In genomic region chr12:106620588-106620987, GRCh38 we compare ENCODE assay signal across 12 cellular contexts. TPM values are rescaled to one million over a fixed set of nuclear protein-coding genes. Genes with fewer than 3 reads are reported as not detected.
"Had no signal": no experiment of that assay in that cellular context is flagged by ENCODE, and none has a peak within 500 bp of the region (broad histone marks: within the 10 kb centered on the region; RNA-seq: fewer than 3 reads in every experiment).

No MANE protein-coding gene starts in this region.

RNA-seq across cellular contexts. Expression of gene RFX4, which starts 37.8 kb away (rescaled TPM):
- total RNA-seq: OCI-LY7; PC-3; PC-9; Peyer's patch; Right ventricle myocardium inferior; Right ventricle myocardium superior; RPMI7951; SJSA1; SK-MEL-5; T-cell; T-helper 1 cell treated with Interleukin-12 subunit alpha and Interleukin-12 subunit beta and Interleukin-4 antibody, amounts not matched to agents 30 ng/mL and 1 ng/mL, for 36 hours had no signal
- polyA plus RNA-seq: SK-N-SH had no signal
